8 cellular contexts compared by ENCODE assay signal in the genomic region with DNA sequence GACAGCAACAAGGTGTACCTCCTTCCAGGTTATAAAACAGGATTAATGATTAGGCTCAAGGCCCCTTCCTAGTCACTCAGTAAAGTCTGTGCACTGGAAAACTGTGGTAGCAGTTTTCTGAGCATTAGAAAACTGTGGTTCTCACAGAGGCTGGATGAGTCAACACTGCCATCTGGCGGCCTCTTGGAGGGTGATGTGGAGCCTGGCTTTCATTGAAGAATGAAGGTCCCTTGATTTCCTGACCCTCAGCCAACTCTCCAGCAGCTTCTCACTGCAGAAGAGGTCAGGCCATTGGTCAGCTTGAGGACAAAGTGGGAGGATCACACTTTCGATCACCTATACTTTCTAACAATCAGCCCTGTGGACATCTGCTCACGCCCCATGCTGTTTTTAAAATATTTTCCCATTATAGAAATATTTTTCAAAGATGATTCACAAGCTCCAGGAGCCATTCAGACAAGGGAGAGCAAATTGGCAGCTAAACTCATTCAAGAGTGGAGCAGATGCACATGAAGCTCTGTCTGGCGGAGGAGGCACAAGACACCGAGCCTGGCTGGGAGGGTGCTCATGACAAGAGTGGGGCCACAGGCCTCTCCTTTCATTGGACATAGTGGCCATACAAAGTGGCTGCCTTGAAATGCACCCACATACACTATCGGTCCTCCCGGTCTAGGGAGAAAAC. TPM values are rescaled to one million over a fixed set of nuclear protein-coding genes. Genes with fewer than 3 reads are reported as not detected.
DNase-seq lines count a peak whose midpoint lies in the region; ATAC-seq and TF ChIP-seq lines count a peak whose summit lies in the region.

No MANE protein-coding gene starts in this region.

- DNase-seq in DMS79 (lab: John Stamatoyannopoulos, UW): peak; percentile 37
- peak; percentile 37 to 61 for DNase-seq in SJSA1 (ENCODE audit: low read depth in 1 of 2, low spot score in 2 of 2)
- DNase-seq in activated naive CD4-positive, alpha-beta T cell (lab: John Stamatoyannopoulos, UW): peak; percentile 9 to 51 (median 38)
- DNase-seq in globus pallidus (ENCODE audit: low spot score): peak; percentile 82
- peak; percentile 92 for DNase-seq in pons (ENCODE audit: low spot score)
- no peak for DNase-seq in GF-D8 (lab: John Stamatoyannopoulos, UW)

- no peaks in the 10 kb centered on the region for H3K4me1 ChIP-seq in SJSA1 (replicated peaks)

- no peak overlapping the region for H3K4me3 ChIP-seq in SJSA1

- H3K27ac ChIP-seq in SJSA1: no peak overlapping the region

- TF ChIP-seq CTCF in LNCAP (IDR thresholded peaks at IDR 0.05): peak; percentile 93

- peaks cover 23% of the 10 kb centered on the region for H3K36me3 ChIP-seq in SJSA1

- H3K27me3 ChIP-seq in SJSA1 (replicated peaks): no peaks in the 10 kb centered on the region

- H3K9me3 ChIP-seq in SJSA1 (replicated peaks): no peaks in the 10 kb centered on the region

- ATAC-seq in GM21619 (IDR thresholded peaks at IDR 0.05; ENCODE audit: unreplicated experiment): peak; percentile 83

RNA-seq across cellular contexts. Expression of a gene that starts 23.1 kb away (rescaled TPM):
- total RNA-seq in SJSA1 (2014; rRNA removed; shearing (Covaris generic)): 439 and 628 TPM in 2 replicates

RNA-seq across cellular contexts. Expression of a gene that starts 24.2 kb away (rescaled TPM):
- 18.0 and 25.0 TPM in 2 replicates for total RNA-seq in SJSA1 (2014; rRNA removed; shearing (Covaris generic))

RNA-seq across cellular contexts. Expression of a gene that starts 54.5 kb away (rescaled TPM):
- 123 and 141 TPM in 2 replicates for total RNA-seq in SJSA1 (2014; rRNA removed; shearing (Covaris generic))
